ENCODE assay signal across 1 cellular context in genomic region chr11:67998150-67999045, GRCh38.
TF ChIP-seq lines count a peak whose summit lies in the region.

No MANE protein-coding gene starts in this region.

TF ChIP-seq in HepG2, 621 proteins besides CTCF, POLR2A, EP300 and RAD21:
- TF ChIP-seq CEBPG (CRISPR knock-in tag; IDR thresholded peaks at IDR 0.05) (no peak), ZNF121 (CRISPR knock-in tag; IDR thresholded peaks at IDR 0.05) (peak; percentile 66; the same call in 1 of the 2 replicates)
TF ChIP-seq in HepG2: peak in this region for 1.
